In the genomic region with DNA sequence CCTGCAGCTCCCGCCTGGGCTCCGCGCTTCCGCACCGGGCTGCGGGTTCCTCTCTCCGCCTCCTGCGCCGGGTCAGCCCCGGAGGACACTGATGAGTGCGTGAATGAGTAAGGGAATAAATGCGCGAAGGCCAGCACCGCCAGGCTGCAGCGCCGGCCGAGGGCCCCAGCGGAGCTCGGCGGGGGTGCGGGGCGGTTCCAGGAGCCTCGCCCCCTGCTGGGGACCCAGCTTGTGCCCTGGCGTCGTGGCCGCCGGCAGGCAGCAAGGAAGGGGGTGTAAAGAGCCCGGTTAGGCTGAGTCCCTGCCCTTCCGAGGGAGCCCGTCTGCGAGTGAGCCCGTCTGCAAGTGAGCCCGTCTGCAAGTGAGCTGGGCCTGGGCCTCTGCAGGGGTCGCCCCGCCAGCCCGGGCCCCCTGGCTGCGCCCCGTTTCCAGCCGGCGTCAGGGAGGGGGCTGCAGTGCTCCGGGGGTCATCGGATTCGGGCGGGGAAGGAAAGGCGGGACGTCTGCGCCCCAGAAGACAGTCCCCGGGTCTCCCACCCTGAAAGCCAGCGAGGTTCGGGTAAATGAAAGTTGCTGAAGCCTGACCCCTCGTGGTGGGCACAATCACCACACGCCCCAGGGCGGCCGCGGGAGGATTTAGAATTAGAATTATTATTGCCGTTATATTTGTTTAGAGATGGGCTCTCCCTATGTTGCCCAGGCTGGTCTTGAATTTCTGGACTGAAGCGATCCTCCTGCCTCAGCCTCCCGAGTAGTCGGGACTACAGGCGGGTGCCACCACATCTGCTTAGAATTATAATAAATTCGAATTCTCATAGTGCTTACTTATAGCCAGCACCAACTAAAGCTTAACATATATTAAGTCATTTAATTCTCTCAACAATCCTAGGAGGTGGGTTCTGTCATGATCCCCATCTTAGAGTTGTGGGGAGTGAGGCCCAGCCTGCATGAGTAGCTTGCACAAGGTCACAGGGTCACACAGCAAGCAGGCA, we compare ENCODE assay signal across 8 cellular contexts. TPM values are rescaled to one million over a fixed set of nuclear protein-coding genes. Genes with fewer than 3 reads are reported as not detected.
DNase-seq lines count a peak whose midpoint lies in the region; ATAC-seq and TF ChIP-seq lines count a peak whose summit lies in the region.

No MANE protein-coding gene starts in this region.

- H3K36me3 ChIP-seq in gastroesophageal sphincter: no peaks in the 10 kb centered on the region
- no peaks in the 10 kb centered on the region for H3K36me3 ChIP-seq in neuronal stem cell (replicated peaks in 1 of 2; ENCODE audit: control insufficient read depth in 2 of 2, insufficient read depth in 2 of 2, low read length in 2 of 2)
- no peaks in the 10 kb centered on the region for H3K36me3 ChIP-seq in suprapubic skin

- 0 to 11% methylated on average over 8 to 12 of the region's 61 CpGs for WGBS in gastroesophageal sphincter (ENCODE audit: low coverage in 1 of 2), 2 donors
- WGBS in neuronal stem cell (ENCODE audit: extremely low coverage in 2 of 2, insufficient read length in 2 of 2, insufficient replicate concordance in 1 of 2), 2 donors: no CpG with 5 or more reads among the region's 61 CpGs
- WGBS in suprapubic skin: 12% methylated on average over 21 of the region's 61 CpGs

- H3K27me3 ChIP-seq in gastroesophageal sphincter (no peaks in the 10 kb centered on the region), neuronal stem cell (ENCODE audit: control insufficient read depth in 3 of 3, insufficient read depth in 3 of 3, low read depth in 1 of 3, low read length in 3 of 3) (peaks cover 0 to 35% (median 8%) of the 10 kb centered on the region in 3 experiments), suprapubic skin (no peaks in the 10 kb centered on the region)

- peak overlapping the region; percentile 74 for H2AK5ac ChIP-seq in neuronal stem cell (ENCODE audit: low read depth, low read length)

- no peaks in the 10 kb centered on the region for H3K79me1 ChIP-seq in neuronal stem cell (ENCODE audit: low read depth, low read length)

- no peak overlapping the region for H4K91ac ChIP-seq in neuronal stem cell (ENCODE audit: low read depth, low read length, poor library complexity)

- DNase-seq in DMS79 treated with DMSO at 0.1 percent for 48 hours (lab: John Stamatoyannopoulos, UW) (peak; percentile 36), DMS79 (lab: John Stamatoyannopoulos, UW) (no peak), SHP77 (lab: John Stamatoyannopoulos, UW) (peak; percentile 23 to 47), activated gamma-delta T cell treated with Interleukin-2 at 50 U/mL for 16 hours (peak; percentile 79), neuronal stem cell (ENCODE audit: low spot score) (peak; percentile 68), suprapubic skin (ENCODE audit: low spot score in 2 of 2) (peak; percentile 41 to 84)

- peak overlapping the region in 3 of 4 donors; percentile 46 to 87 (median 75) for H3K27ac ChIP-seq in gastroesophageal sphincter
- H3K27ac ChIP-seq in neuronal stem cell (replicated peaks; ENCODE audit: low read length): no peak overlapping the region
- H3K27ac ChIP-seq in suprapubic skin: no peak overlapping the region

- H3K14ac ChIP-seq in neuronal stem cell (ENCODE audit: low read length): peak overlapping the region; percentile 92

- H2BK5ac ChIP-seq in neuronal stem cell (ENCODE audit: low read length): no peak overlapping the region

- peak overlapping the region; percentile 87 for H3K23ac ChIP-seq in neuronal stem cell (ENCODE audit: low read depth, low read length, poor library complexity)

- H3K4me3 ChIP-seq in gastroesophageal sphincter: peak overlapping the region; percentile 29 to 61
- H3K4me3 ChIP-seq in neuronal stem cell (ENCODE audit: low read length in 2 of 2): peak overlapping the region; percentile 30 to 74
- H3K4me3 ChIP-seq in suprapubic skin: peak overlapping the region; percentile 57

- no peak overlapping the region for H3K4ac ChIP-seq in neuronal stem cell (ENCODE audit: low read length)

- no peak for TF ChIP-seq POLR2A in gastroesophageal sphincter (IDR thresholded peaks at IDR 0.05)
- TF ChIP-seq POLR2A in suprapubic skin (IDR thresholded peaks at IDR 0.05): no peak

- TF ChIP-seq CTCF in gastroesophageal sphincter (IDR thresholded peaks at IDR 0.05) (peak in 3 of 4 experiments; percentile 75 to 85 (median 84)), suprapubic skin (IDR thresholded peaks at IDR 0.05) (peak; percentile 62 to 68)

- H2BK120ac ChIP-seq in neuronal stem cell (ENCODE audit: low read depth, low read length): no peak overlapping the region

- H3K4me1 ChIP-seq in gastroesophageal sphincter: peaks cover 0 to 10% (median 0%) of the 10 kb centered on the region in 3 donors
- H3K4me1 ChIP-seq in neuronal stem cell (ENCODE audit: control insufficient read depth in 2 of 2, insufficient read depth in 1 of 2, low read depth in 1 of 2, low read length in 2 of 2): peaks cover 0 to 6% of the 10 kb centered on the region in 2 donors
- peaks cover 5% of the 10 kb centered on the region for H3K4me1 ChIP-seq in suprapubic skin

- peak overlapping the region; percentile 68 for H2BK12ac ChIP-seq in neuronal stem cell (ENCODE audit: low read length)

- TF ChIP-seq EP300 in gastroesophageal sphincter (IDR thresholded peaks at IDR 0.05): no peak
- no peak for TF ChIP-seq EP300 in suprapubic skin (IDR thresholded peaks at IDR 0.05)

- peak; percentile 70 for ATAC-seq in HG03432 (IDR thresholded peaks at IDR 0.05; ENCODE audit: unreplicated experiment)
- peak; percentile 88 for ATAC-seq in gastroesophageal sphincter

- H3K9me3 ChIP-seq in gastroesophageal sphincter: no peaks in the 10 kb centered on the region
- no peaks in the 10 kb centered on the region for H3K9me3 ChIP-seq in neuronal stem cell (replicated peaks in 1 of 2; ENCODE audit: control insufficient read depth in 2 of 2, insufficient read depth in 1 of 2, low read depth in 1 of 2, low read length in 2 of 2)
- H3K9me3 ChIP-seq in suprapubic skin: no peaks in the 10 kb centered on the region

- H3K18ac ChIP-seq in neuronal stem cell (ENCODE audit: low read length): peak overlapping the region; percentile 98

- peak overlapping the region; percentile 90 for H2BK15ac ChIP-seq in neuronal stem cell (ENCODE audit: low read length)

- peak overlapping the region; percentile 99 for H2AFZ ChIP-seq in neuronal stem cell (ENCODE audit: low read length)

- no peak overlapping the region for H4K8ac ChIP-seq in neuronal stem cell (ENCODE audit: low read depth, low read length)

- peak overlapping the region; percentile 84 for H3K9ac ChIP-seq in neuronal stem cell (ENCODE audit: low read depth, low read length, poor library complexity)

- peak overlapping the region; percentile 98 for H3K4me2 ChIP-seq in neuronal stem cell (ENCODE audit: insufficient read depth, low read length, poor library complexity, severe bottlenecking)

RNA-seq across cellular contexts. Expression of a gene that starts 8.6 kb away (rescaled TPM):
- total RNA-seq in gastroesophageal sphincter (1 to 10 TPM in 1 of 4 donors, under 1 TPM in 1, not detected in 2; 0.27 to 4.4 TPM), suprapubic skin (not detected)
- polyA plus RNA-seq in neuronal stem cell (2013, experiment 1 of 2): 0.24 TPM
- 0.26 TPM for polyA plus RNA-seq in neuronal stem cell (2013, experiment 2 of 2)

RNA-seq across cellular contexts. Expression of a gene that starts 38.7 kb away (rescaled TPM):
- 1 to 10 TPM; 2.6 to 8.2 (median 5.9) TPM for total RNA-seq in gastroesophageal sphincter
- 20.7 TPM for polyA plus RNA-seq in neuronal stem cell (2013, experiment 1 of 2)
- polyA plus RNA-seq in neuronal stem cell (2013, experiment 2 of 2): 20.8 TPM
- 1 to 10 TPM in 2 of 4 donors, under 1 TPM in 1, not detected in 1; 0.81 to 2.8 (median 1.4) TPM for total RNA-seq in suprapubic skin

Comparison
In these comparisons a context has a peak if more than half of its experiments do, and no peak if none do; other contexts are left out.
1. H3K27ac ChIP-seq: peak in gastroesophageal sphincter (3 of 4); none in neuronal stem cell (single experiment) and suprapubic skin (single experiment).
2. Peak in every context shown above with its lines, with median percentiles within 50 percentile points of each other: H3K4me3 ChIP-seq.